Comparison of ENCODE assay signal across 7 cellular contexts in the genomic region with DNA sequence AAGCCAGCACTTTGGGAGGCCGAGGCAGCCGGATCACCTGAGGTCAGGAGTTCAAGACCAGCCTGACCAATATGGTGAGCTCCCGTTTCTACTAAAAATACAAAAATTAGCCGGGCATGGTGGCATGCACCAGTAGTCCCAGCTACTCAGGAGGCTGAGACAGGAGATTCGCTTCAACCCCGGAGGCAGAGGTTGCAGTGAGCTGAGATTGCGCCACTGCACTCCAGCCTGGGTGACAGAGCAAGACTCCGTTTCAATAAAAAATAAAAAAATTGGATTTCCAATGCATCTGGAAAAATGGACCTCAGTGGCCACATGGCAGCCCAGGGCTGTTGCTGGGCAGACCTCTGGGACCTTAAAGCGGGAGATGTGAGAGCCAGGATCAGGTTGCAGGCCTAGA. TPM values are rescaled to one million over a fixed set of nuclear protein-coding genes. Genes with fewer than 3 reads are reported as not detected.
DNase-seq lines count a peak whose midpoint lies in the region; ATAC-seq and TF ChIP-seq lines count a peak whose summit lies in the region.
"Not testable (repeated sequence)": the region's sequence is repeated elsewhere in the genome, so short reads cannot be mapped to it uniquely, and the experiment has no call there.

No MANE protein-coding gene starts in this region.

- H3K14ac ChIP-seq in H9 (ENCODE audit: insufficient read depth, low read length) = not testable (repeated sequence)

- not testable (repeated sequence) for H3K9me3 Mint-ChIP-seq in H9; effector memory CD8-positive, alpha-beta T cell; naive thymus-derived CD8-positive, alpha-beta T cell; stimulated activated memory B cell treated with anti-CD40 and anti-IgM and Interleukin-4, amounts not matched to agents 10 μg/mL and 1 μg/mL and 100 μg/mL, for 72 hours

- H3K36me3 ChIP-seq in BLaER1 = peaks cover 58% of the 10 kb centered on the region

- CTCF ChIA-PET in RWPE1 (lab: Yijun Ruan, JAX) = interaction anchor here (1.4 kb wide), 1 partner anchor 9 kb away, joined by 3 read pairs; no protein-coding TSS in a partner anchor

- not testable (repeated sequence) for H3K56ac ChIP-seq in H9 (ENCODE audit: insufficient read length, low read depth, low read length)

- peak overlapping the region; percentile 83 for H3K27ac ChIP-seq in BLaER1
- not testable (repeated sequence) for H3K27ac ChIP-seq in H9 (ENCODE audit: insufficient read length, low read depth, low read length)
- H3K27ac ChIP-seq in RWPE1 = peak overlapping the region; percentile 90

- H3T11ph ChIP-seq in H9 (ENCODE audit: low read length) = not testable (repeated sequence)

- not testable (repeated sequence) for H3K27me3 ChIP-seq in BLaER1; H9 (ENCODE audit: insufficient read depth, low read length)

- peak overlapping the region in 2 of 3 experiments; percentile 79 to 85; a peak in 3 of 7 replicates for H3K27ac Mint-ChIP-seq in H9
- H3K27ac Mint-ChIP-seq in effector memory CD8-positive, alpha-beta T cell = peak overlapping the region; percentile 89 to 94
- peak overlapping the region in 6 of 10 donors; percentile 17 to 81 (median 48) for H3K27ac Mint-ChIP-seq in naive thymus-derived CD8-positive, alpha-beta T cell
- peak overlapping the region; percentile 91 for H3K27ac Mint-ChIP-seq in stimulated activated memory B cell treated with anti-CD40 and anti-IgM and Interleukin-4, amounts not matched to agents 10 μg/mL and 1 μg/mL and 100 μg/mL, for 72 hours

- not testable (repeated sequence) for H2BK20ac ChIP-seq in H9 (ENCODE audit: low read depth, low read length, poor library complexity, severe bottlenecking)

- not testable (repeated sequence) for H3K18ac ChIP-seq in H9 (ENCODE audit: insufficient read length, low read depth, low read length)

- H3K23ac ChIP-seq in H9 (ENCODE audit: insufficient read length, low read depth, low read length) = not testable (repeated sequence)

- not testable (repeated sequence) for H2AK5ac ChIP-seq in H9 (ENCODE audit: insufficient read length, low read length)

- H2BK120ac ChIP-seq in H9 (ENCODE audit: low read depth, low read length, poor library complexity, severe bottlenecking) = not testable (repeated sequence)

- H3K4me3 Mint-ChIP-seq in H9; effector memory CD8-positive, alpha-beta T cell; naive thymus-derived CD8-positive, alpha-beta T cell; stimulated activated memory B cell treated with anti-CD40 and anti-IgM and Interleukin-4, amounts not matched to agents 10 μg/mL and 1 μg/mL and 100 μg/mL, for 72 hours: not testable (repeated sequence)

- H2AFZ ChIP-seq in H9 (ENCODE audit: low read length) = not testable (repeated sequence)

- H2BK15ac ChIP-seq in H9 (ENCODE audit: low read depth, low read length) = not testable (repeated sequence)

- no CpG with 5 or more reads among the region's 9 CpGs for WGBS in H9 (ENCODE audit: extremely low coverage, insufficient read length, low lambda C conversion rate)

- DNase-seq in H9; RWPE1 (ENCODE audit: low spot score); effector memory CD8-positive, alpha-beta T cell; naive thymus-derived CD8-positive, alpha-beta T cell: not testable (repeated sequence)
- DNase-seq in left kidney (ENCODE audit: low read depth, low spot score) = peak; percentile 53

- H3K4me1 Mint-ChIP-seq in H9 = peaks cover 29 to 34% of the 10 kb centered on the region in 2 experiments
- peaks cover 58 to 63% of the 10 kb centered on the region in 2 donors for H3K4me1 Mint-ChIP-seq in effector memory CD8-positive, alpha-beta T cell (ENCODE audit: low read depth in 2 of 2)
- H3K4me1 Mint-ChIP-seq in naive thymus-derived CD8-positive, alpha-beta T cell = peaks cover 41 to 89% (median 80%) of the 10 kb centered on the region in 4 donors
- peaks cover 71% of the 10 kb centered on the region for H3K4me1 Mint-ChIP-seq in stimulated activated memory B cell treated with anti-CD40 and anti-IgM and Interleukin-4, amounts not matched to agents 10 μg/mL and 1 μg/mL and 100 μg/mL, for 72 hours

- not testable (repeated sequence) for H3K23me2 ChIP-seq in H9 (ENCODE audit: insufficient read length, low read depth, low read length, poor library complexity, severe bottlenecking)

- H3K9ac ChIP-seq in BLaER1 = peak overlapping the region; percentile 75
- H3K9ac ChIP-seq in H9 (ENCODE audit: extremely low read depth, insufficient read length, low read length) = not testable (repeated sequence)

- not testable (repeated sequence) for H3K79me2 ChIP-seq in H9 (ENCODE audit: insufficient read depth, low read length)

- H3K36me3 Mint-ChIP-seq in H9 (ENCODE audit: insufficient read depth in 1 of 3, low read depth in 3 of 3); naive thymus-derived CD8-positive, alpha-beta T cell: not testable (repeated sequence)
- peaks cover 24% of the 10 kb centered on the region for H3K36me3 Mint-ChIP-seq in effector memory CD8-positive, alpha-beta T cell (ENCODE audit: insufficient read depth)
- H3K36me3 Mint-ChIP-seq in stimulated activated memory B cell treated with anti-CD40 and anti-IgM and Interleukin-4, amounts not matched to agents 10 μg/mL and 1 μg/mL and 100 μg/mL, for 72 hours = peaks cover 10% of the 10 kb centered on the region

- not testable (repeated sequence) for H3K79me1 ChIP-seq in H9 (ENCODE audit: insufficient read depth, low read depth, low read length, poor library complexity, severe bottlenecking)

- peaks cover 98% of the 10 kb centered on the region for H4K20me1 ChIP-seq in BLaER1
- not testable (repeated sequence) for H4K20me1 ChIP-seq in H9 (ENCODE audit: control insufficient read depth, insufficient read depth, insufficient read length)

- H3K27me3 Mint-ChIP-seq in H9 (ENCODE audit: low read depth); effector memory CD8-positive, alpha-beta T cell; naive thymus-derived CD8-positive, alpha-beta T cell; stimulated activated memory B cell treated with anti-CD40 and anti-IgM and Interleukin-4, amounts not matched to agents 10 μg/mL and 1 μg/mL and 100 μg/mL, for 72 hours: not testable (repeated sequence)

- POLR2A ChIA-PET in RWPE1 (lab: Yijun Ruan, JAX; ENCODE audit: low non-redundant PET) = interaction anchor here (1.2 kb wide), 1 partner anchor 10 kb away, joined by 3 read pairs; no protein-coding TSS in a partner anchor
- POLR2A ChIA-PET in naive thymus-derived CD8-positive, alpha-beta T cell (lab: Charles Lee) = interaction anchor here (0.7 kb wide), 1 partner anchor 65 kb away, joined by 3 read pairs; no protein-coding TSS in a partner anchor

- H4K5ac ChIP-seq in H9 (ENCODE audit: insufficient read length, low read depth, low read length) = not testable (repeated sequence)

- TF ChIP-seq CTCF in H9 (conservative IDR thresholded peaks at IDR 0.05); RWPE1 (conservative IDR thresholded peaks at IDR 0.05; ENCODE audit: low read depth): not testable (repeated sequence)

- H4K8ac ChIP-seq in H9 (replicated peaks; ENCODE audit: insufficient read length, low read depth, low read length) = not testable (repeated sequence)

- H2BK12ac ChIP-seq in H9 (ENCODE audit: insufficient read length, low read depth, low read length) = not testable (repeated sequence)

- not testable (repeated sequence) for H3K9me3 ChIP-seq in BLaER1; H9 (ENCODE audit: control insufficient read depth, low read depth, low read length)

- H3K4me3 ChIP-seq in BLaER1 = not testable (repeated sequence)

- H3K4me1 ChIP-seq in BLaER1 = peaks cover 98% of the 10 kb centered on the region
- H3K4me1 ChIP-seq in H9 (ENCODE audit: insufficient read depth, low read length) = not testable (repeated sequence)

- H4K91ac ChIP-seq in H9 (ENCODE audit: insufficient read length, low read depth, low read length) = not testable (repeated sequence)

- not testable (repeated sequence) for H3K4ac ChIP-seq in H9 (ENCODE audit: low read depth, low read length)

- H2BK5ac ChIP-seq in H9 (ENCODE audit: insufficient read length, low read length) = not testable (repeated sequence)

- not testable (repeated sequence) for ATAC-seq in effector memory CD8-positive, alpha-beta T cell (replicated peaks); naive thymus-derived CD8-positive, alpha-beta T cell; stimulated activated memory B cell treated with anti-CD40 and anti-IgM and Interleukin-4, amounts not matched to agents 10 μg/mL and 1 μg/mL and 100 μg/mL, for 72 hours

- H3K4me2 ChIP-seq in BLaER1 = peak overlapping the region; percentile 99
- H3K4me2 ChIP-seq in H9 (ENCODE audit: insufficient read depth, insufficient read length, low read length) = not testable (repeated sequence)

RNA-seq across cellular contexts. Expression of a gene that starts 17.2 kb away (rescaled TPM):
- total RNA-seq in H9 (2021) = 74.2 and 77.0 TPM in 2 replicates
- 10 to 100 TPM; 68.0 to 74.4 TPM for total RNA-seq in naive thymus-derived CD8-positive, alpha-beta T cell
- polyA plus RNA-seq in naive thymus-derived CD8-positive, alpha-beta T cell = 10 to 100 TPM; 18.4 to 23.8 (median 21.5) TPM
